In the genomic region with DNA sequence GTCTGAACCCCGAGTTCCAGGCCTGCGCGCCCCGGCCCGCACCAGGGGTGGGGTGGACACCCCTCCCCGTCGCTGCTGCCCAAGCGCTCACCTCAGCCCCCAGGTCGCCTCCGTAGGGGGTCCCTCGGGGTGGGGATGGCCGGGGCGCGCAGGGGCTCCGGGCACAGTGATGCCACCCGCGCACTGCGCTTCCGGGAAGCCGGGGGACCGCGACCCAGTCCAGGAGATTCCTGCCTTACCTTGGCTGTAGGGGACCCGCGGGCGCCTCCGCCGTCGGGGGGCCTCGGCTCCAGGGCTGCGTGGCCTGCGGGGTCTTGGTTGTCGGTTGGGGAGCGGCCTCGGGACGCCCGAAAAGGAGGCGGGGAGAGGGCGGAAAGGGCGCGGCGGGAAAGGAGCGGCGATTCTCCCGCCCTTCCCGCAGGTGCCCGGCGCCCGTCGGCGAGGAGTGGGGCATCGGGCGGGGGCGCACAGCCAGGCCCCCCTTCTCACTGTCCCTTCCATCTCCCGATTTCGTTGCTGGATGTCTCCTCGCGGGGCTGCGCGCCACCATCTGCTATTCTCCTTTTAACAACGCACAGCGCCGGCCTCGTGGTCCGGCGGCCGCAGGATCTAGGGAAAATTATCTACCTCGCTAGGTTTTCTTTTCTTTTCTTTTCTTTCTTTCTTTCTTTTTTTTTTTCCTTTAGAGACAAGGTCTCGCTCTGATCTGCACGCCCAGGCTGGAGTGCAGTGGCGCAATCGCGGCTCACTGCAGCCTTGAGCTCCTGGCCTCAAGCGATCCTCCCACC, we compare ENCODE assay signal across 1 cellular context.
TF ChIP-seq lines count a peak whose summit lies in the region.

TSS of gene KEAP1 (minus strand) at position 355 of the 788 bp plus-strand sequence. CDS start 3,323 bp downstream, outside the sequence.

TF ChIP-seq in H1, 55 proteins besides CTCF, POLR2A, EP300 and RAD21:
- TF ChIP-seq MAX (IDR thresholded peaks at IDR 0.05): peak; percentile 81
- TF ChIP-seq RNF2 (IDR thresholded peaks at IDR 0.05; ENCODE audit: borderline replicate concordance, low read depth, low read length, missing control alignments, poor library complexity, severe bottlenecking): peak; percentile 51
- peak; percentile 17 for TF ChIP-seq TAF7 (optimal IDR thresholded peaks at IDR 0.05; ENCODE audit: borderline replicate concordance, low read depth, low read length)
- TF ChIP-seq SIN3A (conservative IDR thresholded peaks at IDR 0.05 in 1 of 2, IDR thresholded peaks at IDR 0.05 in 1 of 2; ENCODE audit: low read depth in 1 of 2, low read length in 2 of 2): 0 out of 4 replicates have a peak, but pooled peaks of 1 of the 2 experiments have one; percentile 16
- TF ChIP-seq KDM4A (IDR thresholded peaks at IDR 0.05; ENCODE audit: low read depth, low read length, severe bottlenecking): peak; percentile 65
- TF ChIP-seq HDAC2 (IDR thresholded peaks at IDR 0.05; ENCODE audit: borderline replicate concordance in 1 of 2, low read depth in 2 of 2, low read length in 2 of 2): peak in 1 of 2 experiments; percentile 76; a peak in 1 of 4 replicates
- peak; percentile 70 for TF ChIP-seq CEBPB (IDR thresholded peaks at IDR 0.05; ENCODE audit: low read depth, low read length)
- no peak for TF ChIP-seq SUZ12 (IDR thresholded peaks at IDR 0.05; ENCODE audit: low read length)
- TF ChIP-seq, protein P1, sequence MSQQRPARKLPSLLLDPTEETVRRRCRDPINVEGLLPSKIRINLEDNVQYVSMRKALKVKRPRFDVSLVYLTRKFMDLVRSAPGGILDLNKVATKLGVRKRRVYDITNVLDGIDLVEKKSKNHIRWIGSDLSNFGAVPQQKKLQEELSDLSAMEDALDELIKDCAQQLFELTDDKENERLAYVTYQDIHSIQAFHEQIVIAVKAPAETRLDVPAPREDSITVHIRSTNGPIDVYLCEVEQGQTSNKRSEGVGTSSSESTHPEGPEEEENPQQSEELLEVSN (IDR thresholded peaks at IDR 0.05): peak; percentile 98
- no peak for TF ChIP-seq CHD1 (IDR thresholded peaks at IDR 0.05; ENCODE audit: low read depth, low read length)
- TF ChIP-seq PHF8 (conservative IDR thresholded peaks at IDR 0.05; ENCODE audit: low read depth, low read length): peak; percentile 31
TF ChIP-seq in H1: peak in this region for 9.
